ENCODE assay signal across 25 cellular contexts in the genomic region with DNA sequence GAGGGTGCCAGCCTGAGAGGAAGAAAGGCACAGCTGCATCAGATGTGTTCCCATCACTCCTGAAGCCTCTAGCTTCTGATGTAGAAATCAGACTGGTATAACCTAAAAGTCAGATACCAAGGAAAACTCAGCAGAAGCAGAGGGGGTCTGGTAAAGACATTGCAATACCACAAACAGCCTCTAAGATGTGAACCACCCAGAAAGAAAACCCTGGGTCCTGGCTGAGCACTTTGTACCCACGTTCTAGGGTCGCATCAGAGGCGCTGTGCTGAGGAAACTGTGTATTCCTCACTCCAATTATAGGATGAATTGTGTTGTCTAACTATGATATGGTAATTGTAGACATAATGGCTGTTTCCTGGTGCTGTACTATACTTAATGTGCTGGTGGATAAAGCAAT.
"Had no signal": no experiment of that assay in that cellular context is flagged by ENCODE, and none has a peak within 500 bp of the region (broad histone marks: within the 10 kb centered on the region; RNA-seq: fewer than 3 reads in every experiment).

No MANE protein-coding gene starts in this region.

- H3K36me3 ChIP-seq: brain microvascular endothelial cell, cardiac muscle cell, Peyer's patch, SJCRH30 had no signal

- H3K4me3 ChIP-seq: cardiac muscle cell, Peyer's patch, SJCRH30 had no signal

- H3K4me1 Mint-ChIP-seq: activated CD4-positive, alpha-beta memory T cell treated with anti-CD3 and anti-CD28 coated beads, Interleukin-2, amount 10 ng/mL, durations not matched to agents 7 days and 5 days; activated CD4-positive, alpha-beta T cell treated with anti-CD3 and anti-CD28 coated beads for 36 hours had no signal

- H3K27me3 Mint-ChIP-seq: activated CD4-positive, alpha-beta memory T cell treated with anti-CD3 and anti-CD28 coated beads, Interleukin-2, amount 10 ng/mL, durations not matched to agents 7 days and 5 days; activated CD4-positive, alpha-beta T cell treated with anti-CD3 and anti-CD28 coated beads for 36 hours; activated naive CD8-positive, alpha-beta T cell had no signal

- ATAC-seq: activated CD4-positive, alpha-beta T cell treated with anti-CD3 and anti-CD28 coated beads for 36 hours; activated T-cell treated with anti-CD3 and anti-CD28 coated beads, Interleukin-2, amount 50 U/mL, for 72 hours had no signal

- H3K4me3 Mint-ChIP-seq: activated CD4-positive, alpha-beta memory T cell treated with anti-CD3 and anti-CD28 coated beads, Interleukin-2, amount 10 ng/mL, durations not matched to agents 7 days and 5 days; activated CD4-positive, alpha-beta T cell treated with anti-CD3 and anti-CD28 coated beads for 36 hours; activated naive CD8-positive, alpha-beta T cell; activated T-cell treated with anti-CD3 and anti-CD28 coated beads, Interleukin-2, amount 50 U/mL, for 72 hours had no signal

- H3K27ac ChIP-seq: brain microvascular endothelial cell, cardiac muscle cell, Peyer's patch, RWPE1, SJCRH30, VCaP had no signal

- H3K27ac Mint-ChIP-seq: activated CD4-positive, alpha-beta memory T cell treated with anti-CD3 and anti-CD28 coated beads, Interleukin-2, amount 10 ng/mL, durations not matched to agents 7 days and 5 days; activated CD4-positive, alpha-beta T cell treated with anti-CD3 and anti-CD28 coated beads for 36 hours; activated naive CD8-positive, alpha-beta T cell; activated T-cell treated with anti-CD3 and anti-CD28 coated beads, Interleukin-2, amount 50 U/mL, for 72 hours had no signal

- H3K36me3 Mint-ChIP-seq: activated naive CD8-positive, alpha-beta T cell had no signal

- H3K9me3 ChIP-seq: Peyer's patch, SJCRH30, SK-N-SH had no signal

- H3K27me3 ChIP-seq: brain microvascular endothelial cell, cardiac muscle cell, Peyer's patch, SJCRH30 had no signal

- DNase-seq: activated CD4-positive, alpha-beta memory T cell treated with anti-CD3 and anti-CD28 coated beads, Interleukin-2, amount 10 ng/mL, durations not matched to agents 7 days and 5 days; activated CD4-positive, alpha-beta T cell treated with anti-CD3 and anti-CD28 coated beads for 36 hours; activated CD4-positive, alpha-beta T cell treated with anti-CD3 and anti-CD28 coated beads, Interleukin-2, amount 50 U/mL, for 1 hour; activated CD8-positive, alpha-beta memory T cell treated with anti-CD3 and anti-CD28 coated beads, Interleukin-2, amount 50 U/mL, for 4 hours; activated naive CD4-positive, alpha-beta T cell; activated T-cell treated with anti-CD3 and anti-CD28 coated beads, Interleukin-2, amount 50 U/mL, for 72 hours; amygdala; brain microvascular endothelial cell; Karpas-422; MM.1S; NCI-H1105 treated with DMSO at 0.1 percent for 48 hours; NCI-H1436 treated with DMSO at 0.1 percent for 48 hours; NCI-H187 treated with DMSO at 0.1 percent for 48 hours; NCI-H2081 treated with DMSO at 0.1 percent for 48 hours; NCI-H446; NCI-H524; Peyer's patch; Right ventricle myocardium superior; SJCRH30; SK-N-SH; T-helper 1 cell had no signal

- H3K4me1 ChIP-seq: Peyer's patch, SJCRH30 had no signal
